Comparison of ENCODE assay signal across 8 cellular contexts in the genomic region with DNA sequence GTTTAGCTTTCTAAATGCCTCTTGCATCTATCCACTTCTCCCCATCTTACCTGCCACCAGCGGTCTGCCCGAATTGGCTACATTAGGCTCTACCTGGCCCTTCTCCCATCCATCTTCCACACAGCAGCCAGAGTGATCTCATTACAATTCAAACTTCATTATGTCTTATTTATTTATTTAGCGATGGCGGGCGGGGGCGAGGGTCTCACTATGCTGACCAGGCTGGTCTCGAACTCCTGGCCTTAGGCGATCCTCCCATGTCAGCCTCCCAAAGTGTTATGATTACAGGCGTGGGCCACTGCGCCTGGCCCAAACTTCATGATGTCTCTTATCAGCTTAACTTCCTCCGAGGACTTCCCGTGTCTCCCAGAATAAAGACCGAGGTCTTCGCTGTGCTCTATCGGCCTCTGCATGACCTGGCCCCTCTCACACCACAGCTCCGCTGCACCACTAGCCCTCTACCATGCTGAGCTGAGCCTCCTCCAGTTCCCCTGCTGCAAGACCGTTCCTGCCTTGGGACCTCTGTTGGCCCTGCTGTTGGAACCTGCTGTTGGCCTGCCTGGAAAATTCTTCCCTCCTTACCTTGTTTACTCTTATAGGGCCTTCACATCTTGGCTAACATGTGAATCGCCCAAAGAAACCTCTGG. TPM values are rescaled to one million over a fixed set of nuclear protein-coding genes. Genes with fewer than 3 reads are reported as not detected.
DNase-seq lines count a peak whose midpoint lies in the region; ATAC-seq and TF ChIP-seq lines count a peak whose summit lies in the region.

No MANE protein-coding gene starts in this region.

- H3K4me1 ChIP-seq in adrenal gland (replicated peaks in 1 of 2), result peaks cover 28 to 46% of the 10 kb centered on the region in 2 donors

- DNase-seq in T-helper 1 cell, result no peak
- DNase-seq in NCI-H1092 treated with DMSO at 0.1 percent for 48 hours (lab: John Stamatoyannopoulos, UW), result peak; percentile 70
- DNase-seq in adrenal gland, result peak in 2 of 7 donors; percentile 26 to 38
- peak; percentile 73 for DNase-seq in islet precursor cell
- no peak for DNase-seq in stimulated activated naive CD8-positive, alpha-beta T cell treated with anti-CD3 and anti-CD28 coated beads, Interleukin-15, amount 100 ng/mL, for 72 hours
- no peak for DNase-seq in NCI-H187 treated with DMSO at 0.1 percent for 48 hours (lab: John Stamatoyannopoulos, UW)
- no peak for DNase-seq in cerebellar cortex (ENCODE audit: low spot score)

- peak; percentile 48 for ATAC-seq in stimulated activated naive CD8-positive, alpha-beta T cell treated with anti-CD3 and anti-CD28 coated beads, Interleukin-15, amount 100 ng/mL, for 72 hours

- no peak for TF ChIP-seq POLR2A in adrenal gland (IDR thresholded peaks at IDR 0.05)

- peak overlapping the region in 3 of 5 donors; percentile 90 to 94 (median 93) for H3K27ac ChIP-seq in adrenal gland

- no peak for TF ChIP-seq CTCF in adrenal gland (IDR thresholded peaks at IDR 0.05)

- no peaks in the 10 kb centered on the region for H3K9me3 Mint-ChIP-seq in T-helper 1 cell treated with Interleukin-12 subunit alpha and Interleukin-12 subunit beta and Interleukin-4 antibody, amounts not matched to agents 30 μg/mL and 1 μg/mL, for 36 hours
- no peaks in the 10 kb centered on the region for H3K9me3 Mint-ChIP-seq in stimulated activated naive CD8-positive, alpha-beta T cell treated with anti-CD3 and anti-CD28 coated beads, Interleukin-15, amount 100 ng/mL, for 72 hours

- no peaks in the 10 kb centered on the region for H3K9me3 ChIP-seq in adrenal gland (replicated peaks in 1 of 3)

- peaks cover 3% of the 10 kb centered on the region for H3K36me3 Mint-ChIP-seq in T-helper 1 cell treated with Interleukin-12 subunit alpha and Interleukin-12 subunit beta and Interleukin-4 antibody, amounts not matched to agents 30 μg/mL and 1 μg/mL, for 36 hours (ENCODE audit: low read depth)

- intact Hi-C loops in adrenal gland (cut with DNase I), result no loop called here

- peaks cover 18% of the 10 kb centered on the region for H3K4me1 Mint-ChIP-seq in T-helper 1 cell treated with Interleukin-12 subunit alpha and Interleukin-12 subunit beta and Interleukin-4 antibody, amounts not matched to agents 30 μg/mL and 1 μg/mL, for 36 hours (ENCODE audit: low read depth)
- H3K4me1 Mint-ChIP-seq in stimulated activated naive CD8-positive, alpha-beta T cell treated with anti-CD3 and anti-CD28 coated beads, Interleukin-15, amount 100 ng/mL, for 72 hours, result peaks cover 43% of the 10 kb centered on the region

- no peaks in the 10 kb centered on the region for H3K36me3 ChIP-seq in adrenal gland (replicated peaks in 1 of 2)

- 34 to 38% (median 38%) methylated on average over 18 of the region's 18 CpGs for WGBS in adrenal gland, 4 donors

- H3K4me3 ChIP-seq in adrenal gland, result peak overlapping the region in 3 of 4 donors; percentile 27 to 97 (median 84)

- peak overlapping the region; percentile 86 for H3K4me3 Mint-ChIP-seq in T-helper 1 cell treated with Interleukin-12 subunit alpha and Interleukin-12 subunit beta and Interleukin-4 antibody, amounts not matched to agents 30 μg/mL and 1 μg/mL, for 36 hours
- peak overlapping the region; percentile 79 to 87 for H3K4me3 Mint-ChIP-seq in stimulated activated naive CD8-positive, alpha-beta T cell treated with anti-CD3 and anti-CD28 coated beads, Interleukin-15, amount 100 ng/mL, for 72 hours

- H3K27me3 Mint-ChIP-seq in T-helper 1 cell treated with Interleukin-12 subunit alpha and Interleukin-12 subunit beta and Interleukin-4 antibody, amounts not matched to agents 30 μg/mL and 1 μg/mL, for 36 hours (ENCODE audit: low read depth), result peaks cover 73% of the 10 kb centered on the region
- peaks cover 87% of the 10 kb centered on the region for H3K27me3 Mint-ChIP-seq in stimulated activated naive CD8-positive, alpha-beta T cell treated with anti-CD3 and anti-CD28 coated beads, Interleukin-15, amount 100 ng/mL, for 72 hours

- no peaks in the 10 kb centered on the region for H3K27me3 ChIP-seq in adrenal gland

- H3K27ac Mint-ChIP-seq in T-helper 1 cell treated with Interleukin-12 subunit alpha and Interleukin-12 subunit beta and Interleukin-4 antibody, amounts not matched to agents 30 μg/mL and 1 μg/mL, for 36 hours, result no peak overlapping the region
- peak overlapping the region in 1 of 2 donors; percentile 78 for H3K27ac Mint-ChIP-seq in stimulated activated naive CD8-positive, alpha-beta T cell treated with anti-CD3 and anti-CD28 coated beads, Interleukin-15, amount 100 ng/mL, for 72 hours

RNA-seq across cellular contexts. Expression of gene CTTN, which starts 0.9 kb away (rescaled TPM):
- total RNA-seq in adrenal gland, result 100 to 1,000 TPM; 190 to 419 (median 311) TPM
- 100 to 1,000 TPM; 157 to 333 (median 254) TPM for polyA plus RNA-seq in adrenal gland

Comparison
In these comparisons a context has a peak if more than half of its experiments do, and no peak if none do; other contexts are left out.
1. DNase-seq: peak in NCI-H1092 treated with DMSO at 0.1 percent for 48 hours (single experiment) and islet precursor cell (single experiment); none in T-helper 1 cell (0 of 5), stimulated activated naive CD8-positive, alpha-beta T cell treated with anti-CD3 and anti-CD28 coated beads, Interleukin-15, amount 100 ng/mL, for 72 hours (0 of 2), NCI-H187 treated with DMSO at 0.1 percent for 48 hours (single experiment) and cerebellar cortex (single experiment).